In the genomic region with DNA sequence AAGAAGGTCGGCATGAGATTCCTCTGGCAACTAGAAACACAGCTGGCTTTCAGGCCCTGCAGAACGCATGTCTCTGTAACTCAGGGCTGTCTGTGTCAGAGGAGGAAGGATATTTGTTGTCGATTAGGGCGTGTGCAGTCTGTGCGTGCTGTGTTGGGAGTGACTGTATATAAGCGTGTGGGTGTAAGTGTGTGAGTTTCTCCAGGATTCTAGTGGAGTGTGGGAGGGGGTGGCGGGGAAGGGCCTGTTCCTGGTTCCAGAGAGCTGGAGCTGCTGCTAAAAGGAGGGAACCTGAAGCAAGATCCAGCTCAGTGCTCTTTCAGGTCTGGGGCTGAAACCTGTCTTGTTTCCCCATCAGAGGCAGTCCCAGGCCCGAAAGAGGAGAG, we compare ENCODE assay signal across 16 cellular contexts.
A peak's percentile ranks its signal among the peaks of the same experiment; 100 is the strongest.
DNase-seq lines count a peak whose midpoint lies in the region; ATAC-seq and TF ChIP-seq lines count a peak whose summit lies in the region.
"Had no signal": no experiment of that assay in that cellular context is flagged by ENCODE, and none has a peak within 500 bp of the region (broad histone marks: within the 10 kb centered on the region; RNA-seq: fewer than 3 reads in every experiment).

No MANE protein-coding gene starts in this region.

- H3K36me3 ChIP-seq in GM23338 (ENCODE audit: insufficient read depth): no peaks in the 10 kb centered on the region
- no peaks in the 10 kb centered on the region for H3K36me3 ChIP-seq in colonic mucosa
- H3K36me3 ChIP-seq: right lobe of liver, vagina had no signal

- H3K9me3 ChIP-seq in colonic mucosa: no peaks in the 10 kb centered on the region
- H3K9me3 ChIP-seq: right lobe of liver, vagina had no signal

- no peaks in the 10 kb centered on the region for H3K79me2 ChIP-seq in GM23338 (replicated peaks; ENCODE audit: insufficient read depth)

- H3F3A ChIP-seq in GM23338 (replicated peaks; ENCODE audit: low read depth): 0 out of 2 replicates have a peak, but pooled peaks cover 7% of the 10 kb centered on the region

- peak overlapping the region in 1 of 2 donors; percentile 42 for H3K9ac ChIP-seq in colonic mucosa (ENCODE audit: low read depth in 2 of 2, low read length in 2 of 2)

- H3K27me3 Mint-ChIP-seq in GM23338 (ENCODE audit: insufficient read depth, low read depth, poor library complexity): peaks cover 2% of the 10 kb centered on the region

- H3K36me3 Mint-ChIP-seq in GM23338 (ENCODE audit: low read depth): no peaks in the 10 kb centered on the region

- TF ChIP-seq CTCF in GM23338 (conservative IDR thresholded peaks at IDR 0.05; ENCODE audit: low read depth in 2 of 2): no peak
- TF ChIP-seq CTCF in colonic mucosa (IDR thresholded peaks at IDR 0.05): no peak

- no peak overlapping the region for H3K4me2 ChIP-seq in GM23338

- no peak overlapping the region for H3K4me3 Mint-ChIP-seq in GM23338

- peak overlapping the region; percentile 28; the same call in 1 of the 2 replicates for H3K27ac Mint-ChIP-seq in GM23338

- peak overlapping the region; percentile 3; the same call in 1 of the 2 replicates for H2AFZ ChIP-seq in GM23338

- no peaks in the 10 kb centered on the region for H3K9me2 ChIP-seq in GM23338 (ENCODE audit: insufficient read depth)

- intact Hi-C loops in colonic mucosa (cut with DNase I) (loop anchor here (2.0 to 5.0 kb wide), 3 partner anchors 73 to 161 kb away; a partner anchor contains a TSS), left colon (cut with DNase I, micrococcal nuclease) (loop anchor here in 1 of 2 donors (2.0 kb wide), 1 partner anchor 161 kb away; no protein-coding TSS in a partner anchor)

- H3K4me1 Mint-ChIP-seq in GM23338: peaks cover 29% of the 10 kb centered on the region

- DNase-seq in GM23338 (ENCODE audit: low spot score) (no peak), colonic mucosa (peak; percentile 46), left colon (peak; percentile 47 to 57), NCI-H82 (lab: John Stamatoyannopoulos, UW) (no peak)
- no peak for DNase-seq in stimulated activated CD4-positive, alpha-beta T cell treated with anti-CD3 and anti-CD28 coated beads, Interleukin-12 subunit alpha, Interleukin-12 subunit beta, amount 100 ng/mL, for 4 hours
- DNase-seq in activated CD8-positive, alpha-beta memory T cell treated with anti-CD3 and anti-CD28 coated beads for 24 hours: no peak
- DNase-seq: activated CD4-positive, alpha-beta T cell treated with anti-CD3 and anti-CD28 coated beads for 48 hours; central memory CD4-positive, alpha-beta T cell; NCI-H1105 treated with DMSO at 0.1 percent for 48 hours; NCI-H69; right lobe of liver had no signal

- H3K9me3 Mint-ChIP-seq in GM23338: no peaks in the 10 kb centered on the region

- peak overlapping the region; percentile 55; the same call in 1 of the 2 replicates for H3K27ac ChIP-seq in GM23338 (ENCODE audit: low read depth)
- peak overlapping the region; percentile 24 for H3K27ac ChIP-seq in colonic mucosa
- peak overlapping the region in 14 of 21 experiments; percentile 43 to 69 (median 54) for H3K27ac ChIP-seq in skin epidermis
- H3K27ac ChIP-seq: C4-2B, vagina had no signal

- H3K4me1 ChIP-seq in GM23338 (ENCODE audit: insufficient read depth) (peaks cover 8% of the 10 kb centered on the region), colonic mucosa (peaks cover 6% of the 10 kb centered on the region)
- H3K4me1 ChIP-seq: right lobe of liver had no signal

- H3K27me3 ChIP-seq in GM23338 (ENCODE audit: insufficient read depth) (no peaks in the 10 kb centered on the region), colonic mucosa (no peaks in the 10 kb centered on the region)
- H3K27me3 ChIP-seq: right lobe of liver, vagina had no signal

- no peaks in the 10 kb centered on the region for H4K20me1 ChIP-seq in GM23338 (replicated peaks; ENCODE audit: insufficient read depth)

- ATAC-seq in GM23338 (no peak), left colon (peak; percentile 79), GM21737 (IDR thresholded peaks at IDR 0.05; ENCODE audit: unreplicated experiment) (no peak)

- H3K4me3 ChIP-seq in GM23338: no peak overlapping the region
- H3K4me3 ChIP-seq in colonic mucosa: no peak overlapping the region
- no peak overlapping the region for H3K4me3 ChIP-seq in skin epidermis
- H3K4me3 ChIP-seq: lung, right lobe of liver, vagina had no signal

TF ChIP-seq in GM23338, 12 proteins besides CTCF, POLR2A, EP300 and RAD21:
- no peak for TF ChIP-seq ZNF331 (CRISPR knock-in tag; IDR thresholded peaks at IDR 0.05; ENCODE audit: low read depth)
- no peak for TF ChIP-seq STAT1 (IDR thresholded peaks at IDR 0.05; ENCODE audit: unreplicated experiment)
- no peak for TF ChIP-seq NANOG (IDR thresholded peaks at IDR 0.05; ENCODE audit: borderline replicate concordance)

Comparison
In these comparisons a context has a peak if more than half of its experiments do, and no peak if none do; other contexts are left out.
1. DNase-seq: peak in colonic mucosa (single experiment) and left colon (2 of 2); none in GM23338 (single experiment), stimulated activated CD4-positive, alpha-beta T cell treated with anti-CD3 and anti-CD28 coated beads, Interleukin-12 subunit alpha, Interleukin-12 subunit beta, amount 100 ng/mL, for 4 hours (single experiment), NCI-H82 (single experiment) and activated CD8-positive, alpha-beta memory T cell treated with anti-CD3 and anti-CD28 coated beads for 24 hours (single experiment).
2. Peak in every context shown above with its lines, with median percentiles within 50 percentile points of each other: H3K27ac ChIP-seq.